16 cellular contexts compared by ENCODE assay signal in the genomic region with DNA sequence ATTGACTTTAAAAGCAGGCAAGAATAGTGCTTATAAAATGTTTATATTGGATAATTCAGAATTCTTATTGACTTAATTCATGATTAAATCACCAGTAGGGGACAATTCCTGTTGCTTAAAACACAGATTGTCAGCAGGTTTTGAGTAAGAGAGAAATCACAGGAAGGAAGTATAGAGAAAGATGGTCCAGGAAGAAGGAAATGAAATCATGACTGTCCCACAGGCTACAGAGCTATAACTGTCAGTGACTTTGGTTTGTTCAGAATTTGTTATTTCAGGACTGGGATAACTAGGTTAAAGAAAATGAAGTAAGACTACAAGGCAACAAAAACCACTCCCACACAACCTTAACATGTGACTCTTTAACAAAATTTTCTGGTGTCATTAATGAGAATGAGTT. TPM values are rescaled to one million over a fixed set of nuclear protein-coding genes. Genes with fewer than 3 reads are reported as not detected.
DNase-seq lines count a peak whose midpoint lies in the region; ATAC-seq and TF ChIP-seq lines count a peak whose summit lies in the region.
"Had no signal": no experiment of that assay in that cellular context is flagged by ENCODE, and none has a peak within 500 bp of the region (broad histone marks: within the 10 kb centered on the region; RNA-seq: fewer than 3 reads in every experiment).

No MANE protein-coding gene starts in this region.

- no peak for ATAC-seq in lower lobe of right lung
- ATAC-seq: K562 had no signal

- H3K9me3 Mint-ChIP-seq in MCF 10A (ENCODE audit: unreplicated experiment) = no peaks in the 10 kb centered on the region

- no peak for TF ChIP-seq EP300 in sigmoid colon (IDR thresholded peaks at IDR 0.05)

- POLR2A ChIA-PET in MCF 10A (lab: Yijun Ruan, JAX) = no interaction called here

- no peaks in the 10 kb centered on the region for H4K20me1 ChIP-seq in BLaER1 treated with 17β-estradiol and CSF1 and Interleukin-3, amounts not matched to agents 10 nM and 100 nM
- H4K20me1 ChIP-seq in OCI-LY1 (ENCODE audit: insufficient read depth, low read length) = no peaks in the 10 kb centered on the region

- TF ChIP-seq POLR2A in sigmoid colon (IDR thresholded peaks at IDR 0.05) = no peak

- no peaks in the 10 kb centered on the region for H3K36me3 ChIP-seq in BLaER1 treated with 17β-estradiol and CSF1 and Interleukin-3, amounts not matched to agents 10 nM and 100 nM
- H3K36me3 ChIP-seq in OCI-LY1 (ENCODE audit: insufficient read depth, low read length) (no peaks in the 10 kb centered on the region), sigmoid colon (no peaks in the 10 kb centered on the region), lower lobe of right lung (no peaks in the 10 kb centered on the region)
- H3K36me3 ChIP-seq: Peyer's patch had no signal

- no peak overlapping the region for H3K9ac ChIP-seq in BLaER1 treated with 17β-estradiol and CSF1 and Interleukin-3, amounts not matched to agents 10 nM and 100 nM
- H3K9ac ChIP-seq in OCI-LY1 (ENCODE audit: low read length) = no peak overlapping the region

- no peaks in the 10 kb centered on the region for H3K27me3 ChIP-seq in BLaER1 treated with 17β-estradiol and CSF1 and Interleukin-3, amounts not matched to agents 10 nM and 100 nM
- H3K27me3 ChIP-seq in OCI-LY1 (ENCODE audit: insufficient read depth, low read length) (no peaks in the 10 kb centered on the region), sigmoid colon (no peaks in the 10 kb centered on the region), lower lobe of right lung (ENCODE audit: low read depth) (no peaks in the 10 kb centered on the region)
- H3K27me3 ChIP-seq: Peyer's patch had no signal

- intact Hi-C loops in sigmoid colon (cut with DNase I) = loop anchor here (10.0 kb wide), 1 partner anchor 482 kb away; the partner anchor contains the start of gene COL1A2
- intact Hi-C loops in lower lobe of right lung (cut with DNase I) = no loop called here
- intact Hi-C loops in MCF 10A (cut with micrococcal nuclease) = no loop called here

- DNase-seq in dermis microvascular lymphatic vessel endothelial cell (ENCODE audit: low read depth in 2 of 2) (peak; percentile 72 to 79), sigmoid colon (no peak), amniotic stem cell (lab: John Stamatoyannopoulos, UW) (no peak), lower lobe of right lung (no peak), MCF 10A (ENCODE audit: unreplicated experiment) (no peak)
- DNase-seq: C1 segment of cervical spinal cord, GOT3, NCI-H1436, NCI-H2171, NCI-H446 treated with DMSO at 0.1 percent for 48 hours, Peyer's patch, SHP77 had no signal

- no peaks in the 10 kb centered on the region for H3K79me2 ChIP-seq in OCI-LY1 (ENCODE audit: insufficient read depth, low read length)

- BruUV-seq in MCF 10A (replicated peaks; lab: Mats Ljungman, UMichigan) = no TSS peak

- H3K27me3 Mint-ChIP-seq in MCF 10A (ENCODE audit: insufficient read depth, unreplicated experiment) = no peaks in the 10 kb centered on the region

- no peaks in the 10 kb centered on the region for H3K9me2 ChIP-seq in OCI-LY1 (ENCODE audit: low read depth, low read length)

- TF ChIP-seq CTCF in OCI-LY1 (IDR thresholded peaks at IDR 0.05; ENCODE audit: low read length) = no peak
- no peak for TF ChIP-seq CTCF in sigmoid colon (IDR thresholded peaks at IDR 0.05)
- TF ChIP-seq CTCF in lower lobe of right lung (IDR thresholded peaks at IDR 0.05) = no peak
- TF ChIP-seq CTCF in MCF 10A (IDR thresholded peaks at IDR 0.05; ENCODE audit: unreplicated experiment) = no peak

- H3K4me1 Mint-ChIP-seq in MCF 10A (ENCODE audit: insufficient read depth, unreplicated experiment) = peaks cover 15% of the 10 kb centered on the region

- no peak overlapping the region for H3K27ac Mint-ChIP-seq in MCF 10A (ENCODE audit: low read depth, unreplicated experiment)

- no peak overlapping the region for H3K4me3 ChIP-seq in BLaER1 treated with 17β-estradiol and CSF1 and Interleukin-3, amounts not matched to agents 10 nM and 100 nM
- H3K4me3 ChIP-seq in OCI-LY1 (ENCODE audit: low read depth, low read length, poor library complexity, severe bottlenecking) = no peak overlapping the region
- H3K4me3 ChIP-seq in sigmoid colon = no peak overlapping the region
- no peak overlapping the region for H3K4me3 ChIP-seq in lower lobe of right lung
- H3K4me3 ChIP-seq: K562, Peyer's patch had no signal

- H3K4me2 ChIP-seq in BLaER1 treated with 17β-estradiol and CSF1 and Interleukin-3, amounts not matched to agents 10 nM and 100 nM = peak overlapping the region in 8 of 11 experiments; percentile 5 to 44 (median 32); a peak in 9 of 22 replicates
- no peak overlapping the region for H3K4me2 ChIP-seq in OCI-LY1 (ENCODE audit: low read length)

- peaks cover 0 to 36% (median 4%) of the 10 kb centered on the region in 10 experiments; a peak in 11 of 20 replicates for H3K4me1 ChIP-seq in BLaER1 treated with 17β-estradiol and CSF1 and Interleukin-3, amounts not matched to agents 10 nM and 100 nM
- H3K4me1 ChIP-seq in OCI-LY1 (ENCODE audit: insufficient read depth, low read length, severe bottlenecking) (peaks cover 28% of the 10 kb centered on the region), sigmoid colon (peaks cover 0 to 20% (median 18%) of the 10 kb centered on the region in 4 donors), lower lobe of right lung (peaks cover 4% of the 10 kb centered on the region)
- H3K4me1 ChIP-seq: Peyer's patch had no signal

- CTCF ChIA-PET in MCF 10A (lab: Yijun Ruan, JAX) = interaction anchor here (0.7 kb wide), 1 partner anchor 26 kb away, joined by 3 read pairs; no protein-coding TSS in a partner anchor

- peak overlapping the region; percentile 31 for H2AFZ ChIP-seq in OCI-LY1 (ENCODE audit: low read length)

- H3F3A ChIP-seq in OCI-LY1 (ENCODE audit: insufficient read depth, low read length) = no peaks in the 10 kb centered on the region

- H3K9me3 ChIP-seq in BLaER1 treated with 17β-estradiol and CSF1 and Interleukin-3, amounts not matched to agents 10 nM and 100 nM (replicated peaks in 1 of 11) = 0 out of 22 replicates have a peak, but pooled peaks cover 0 to 6% (median 0%) of the 10 kb centered on the region in 11 experiments
- no peaks in the 10 kb centered on the region for H3K9me3 ChIP-seq in OCI-LY1 (ENCODE audit: low read length)
- no peaks in the 10 kb centered on the region for H3K9me3 ChIP-seq in sigmoid colon
- H3K9me3 ChIP-seq in lower lobe of right lung = no peaks in the 10 kb centered on the region
- H3K9me3 ChIP-seq: Peyer's patch had no signal

- no peak overlapping the region; a peak in 1 of 22 replicates for H3K27ac ChIP-seq in BLaER1 treated with 17β-estradiol and CSF1 and Interleukin-3, amounts not matched to agents 10 nM and 100 nM
- H3K27ac ChIP-seq in OCI-LY1 (ENCODE audit: low read depth, low read length, poor library complexity, severe bottlenecking) (no peak overlapping the region), sigmoid colon (peak overlapping the region; percentile 26 to 80 (median 64)), lower lobe of right lung (no peak overlapping the region)
- H3K27ac ChIP-seq: Peyer's patch had no signal

- no peaks in the 10 kb centered on the region for H3K36me3 Mint-ChIP-seq in MCF 10A (ENCODE audit: insufficient read depth, unreplicated experiment)

- no peak overlapping the region for H3K4me3 Mint-ChIP-seq in MCF 10A (ENCODE audit: unreplicated experiment)

RNA-seq across cellular contexts. Expression of gene GNGT1, which starts 6.8 kb away (rescaled TPM):
- not detected in 2 replicates for total RNA-seq in dermis microvascular lymphatic vessel endothelial cell
- not detected for total RNA-seq in sigmoid colon
- not detected for polyA plus RNA-seq in sigmoid colon
- not detected for total RNA-seq in lower lobe of right lung
- not detected in 2 replicates for total RNA-seq in MCF 10A (2022)
- total RNA-seq: Daoy, Peyer's patch had no signal

RNA-seq across cellular contexts. Expression of gene GNG11, which starts 8.3 kb away (rescaled TPM):
- total RNA-seq in dermis microvascular lymphatic vessel endothelial cell = 326 and 460 TPM in 2 replicates
- total RNA-seq in sigmoid colon = 10 to 100 TPM; 12.9 to 26.8 (median 18.9) TPM
- 10 to 100 TPM in 1 of 3 donors, 1 to 10 TPM in 2; 8.1 to 34.2 (median 8.1) TPM for polyA plus RNA-seq in sigmoid colon
- 23.2 TPM for total RNA-seq in lower lobe of right lung
- 3.9 and 4.6 TPM in 2 replicates for total RNA-seq in MCF 10A (2022)
- total RNA-seq: K562 had no signal

RNA-seq across cellular contexts. Expression of gene TFPI2, which starts 22.6 kb away (rescaled TPM):
- total RNA-seq in dermis microvascular lymphatic vessel endothelial cell = 60.8 and 290 TPM in 2 replicates
- total RNA-seq in sigmoid colon = 1 to 10 TPM in 3 of 4 donors, under 1 TPM in 1; 0.55 to 5.0 (median 3.7) TPM
- 1 to 10 TPM; 1.3 to 2.5 (median 1.8) TPM for polyA plus RNA-seq in sigmoid colon
- 1.9 TPM for total RNA-seq in lower lobe of right lung
- total RNA-seq in MCF 10A (2022) = not detected in 2 replicates

Comparison
In these comparisons a context has a peak if more than half of its experiments do, and no peak if none do; other contexts are left out.
1. H3K27ac ChIP-seq: peak in sigmoid colon (4 of 4); none in BLaER1 treated with 17β-estradiol and CSF1 and Interleukin-3, amounts not matched to agents 10 nM and 100 nM (0 of 11), OCI-LY1 (single experiment) and lower lobe of right lung (single experiment).
2. DNase-seq: peak in dermis microvascular lymphatic vessel endothelial cell (2 of 2); none in sigmoid colon (single experiment), amniotic stem cell (single experiment), lower lobe of right lung (single experiment) and MCF 10A (single experiment).
3. RNA of gene GNG11, which starts 8.3 kb away (total RNA-seq): 326 to 460 TPM in dermis microvascular lymphatic vessel endothelial cell; 12.9 to 26.8 TPM in sigmoid colon, 23.2 TPM in lower lobe of right lung (single experiment) and 3.9 to 4.6 TPM in MCF 10A; every median in the first group is over 10 times any median in the second.
4. RNA of gene TFPI2, which starts 22.6 kb away (total RNA-seq): 60.8 to 290 TPM in dermis microvascular lymphatic vessel endothelial cell; 0.55 to 5.0 TPM in sigmoid colon, 1.9 TPM in lower lobe of right lung (single experiment) and not detected in MCF 10A; every median in the first group is over 10 times any median in the second.